In genomic region chr20:64220891-64221527, GRCh38 we compare ENCODE assay signal across 1 cellular context.
TF ChIP-seq lines count a peak whose summit lies in the region.

No MANE protein-coding gene starts in this region.

TF ChIP-seq in K562, 482 proteins besides CTCF, POLR2A, EP300 and RAD21 (continued from another document and continues in another):
- TF ChIP-seq CHD7 (IDR thresholded peaks at IDR 0.05; ENCODE audit: low read depth, low read length) (no peak), ZBTB26 (CRISPR knock-in tag; IDR thresholded peaks at IDR 0.05) (no peak), TEAD1 (CRISPR knock-in tag; IDR thresholded peaks at IDR 0.05) (peak; percentile 86 to 96), E4F1 (CRISPR knock-in tag; IDR thresholded peaks at IDR 0.05; ENCODE audit: borderline replicate concordance) (no peak), SRSF3 (IDR thresholded peaks at IDR 0.05; ENCODE audit: insufficient read depth, low read length) (no peak), ZBTB34 (CRISPR knock-in tag; IDR thresholded peaks at IDR 0.05) (no peak), ZNF232 (CRISPR knock-in tag; IDR thresholded peaks at IDR 0.05) (no peak), ZNF3 (CRISPR knock-in tag; IDR thresholded peaks at IDR 0.05) (no peak), POLR3A (IDR thresholded peaks at IDR 0.05; ENCODE audit: borderline replicate concordance, extremely low read depth, insufficient read depth, insufficient read length) (no peak), ZNF551 (CRISPR knock-in tag; IDR thresholded peaks at IDR 0.05) (no peak), NFIX (CRISPR knock-in tag; IDR thresholded peaks at IDR 0.05; ENCODE audit: low read depth) (no peak), RBBP5 (IDR thresholded peaks at IDR 0.05; ENCODE audit: borderline replicate concordance, insufficient read depth, low read length, poor library complexity, severe bottlenecking) (no peak), ZNF175 (CRISPR knock-in tag; IDR thresholded peaks at IDR 0.05; ENCODE audit: low read depth) (peak; percentile 87), ZC3H11A (IDR thresholded peaks at IDR 0.05; ENCODE audit: low read depth, low read length) (no peak), ZNF507 (tag; conservative IDR thresholded peaks at IDR 0.05) (no peak), MGA (IDR thresholded peaks at IDR 0.05) (peak; percentile 89), ARID1B (IDR thresholded peaks at IDR 0.05) (peak; percentile 97), SRSF7 (optimal IDR thresholded peaks at IDR 0.05; ENCODE audit: low read depth, low read length) (no peak), LCOR (CRISPR knock-in tag; IDR thresholded peaks at IDR 0.05) (peak; percentile 87)
